Comparison of ENCODE assay signal across 8 cellular contexts in the genomic region with DNA sequence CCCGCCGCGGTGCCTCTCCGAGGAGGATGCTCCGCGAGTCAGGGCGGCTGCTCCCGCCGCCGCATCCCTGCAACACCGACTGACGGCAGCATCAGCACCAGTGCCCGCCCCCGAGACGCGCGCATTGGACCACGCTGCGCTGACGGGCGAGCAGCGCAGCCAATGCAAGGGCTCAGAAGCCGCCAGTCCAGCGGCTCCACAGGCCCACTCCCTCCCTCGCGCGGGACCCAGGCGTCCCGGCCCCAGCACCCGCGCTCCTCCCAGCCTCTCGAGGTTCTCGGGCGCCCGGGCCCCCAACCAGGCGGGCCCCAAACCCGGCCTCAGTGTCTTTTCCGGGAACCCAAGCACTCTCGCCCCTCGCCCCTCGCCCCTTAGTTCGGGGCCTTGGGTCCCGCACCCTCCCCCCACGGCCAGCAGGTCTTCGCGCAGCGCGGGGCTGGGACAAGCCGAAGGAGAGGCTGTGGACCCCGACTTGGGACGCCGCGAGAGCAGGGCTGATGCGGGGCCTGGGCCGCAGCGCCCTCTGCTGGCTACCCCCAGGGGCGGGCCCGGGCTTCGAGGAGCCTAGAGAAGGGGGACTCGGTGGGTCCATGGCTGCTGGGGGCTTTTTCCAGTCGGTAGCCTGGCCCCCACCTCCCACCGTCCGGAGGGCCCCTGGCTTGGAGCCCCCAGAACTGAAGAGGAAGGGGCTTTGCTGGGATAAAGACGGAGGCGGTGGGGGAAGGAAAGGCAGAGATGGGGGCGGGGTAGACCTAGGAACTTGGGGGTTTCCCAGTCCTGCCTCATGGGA. TPM values are rescaled to one million over a fixed set of nuclear protein-coding genes. Genes with fewer than 3 reads are reported as not detected.
DNase-seq lines count a peak whose midpoint lies in the region; ATAC-seq and TF ChIP-seq lines count a peak whose summit lies in the region.

A gene (minus strand): TSS at position 81 of the 790 bp plus-strand sequence. CDS start 9,498 bp downstream, outside the sequence.

- no peaks in the 10 kb centered on the region for H3K9me3 Mint-ChIP-seq in progenitor cell of endocrine pancreas (ENCODE audit: low read depth)

- H3K27me3 Mint-ChIP-seq in progenitor cell of endocrine pancreas, result peaks cover 75% of the 10 kb centered on the region

- H3K4me1 ChIP-seq in adrenal gland (replicated peaks in 1 of 2) (peaks cover 3 to 6% of the 10 kb centered on the region in 2 donors), upper lobe of right lung (peaks cover 7% of the 10 kb centered on the region)

- H3K27me3 ChIP-seq in adrenal gland, result peaks cover under 1% of the 10 kb centered on the region
- peaks cover 34% of the 10 kb centered on the region for H3K27me3 ChIP-seq in upper lobe of right lung

- no peaks in the 10 kb centered on the region for H3K9me3 ChIP-seq in adrenal gland (replicated peaks in 1 of 3)
- H3K9me3 ChIP-seq in upper lobe of right lung, result no peaks in the 10 kb centered on the region

- DNase-seq in EH (ENCODE audit: low read depth), result peak; percentile 84
- DNase-seq in HCEC 1CT, result peak; percentile 81
- peak; percentile 70 for DNase-seq in MV-4-11 (lab: John Stamatoyannopoulos, UW)
- peak; percentile 85 for DNase-seq in SW480 (ENCODE audit: low spot score)
- peak; percentile 79 to 90 (median 85) for DNase-seq in adrenal gland
- peak; percentile 90 for DNase-seq in left cardiac atrium
- DNase-seq in progenitor cell of endocrine pancreas (ENCODE audit: low spot score, unreplicated experiment), result peak; percentile 68
- peak; percentile 90 for DNase-seq in upper lobe of right lung

- H3K27ac Mint-ChIP-seq in progenitor cell of endocrine pancreas, result no peak within 1 kb of the TSS

- H3K4me1 Mint-ChIP-seq in progenitor cell of endocrine pancreas (ENCODE audit: low read depth), result no peaks in the 10 kb centered on the region

- WGBS in adrenal gland, 4 donors, result 1 to 25% (median 7%) methylated on average over 6 to 66 of the region's 66 CpGs

- H3K4me3 ChIP-seq in adrenal gland, result peak within 1 kb of the TSS in 2 of 4 donors; percentile 56 to 70
- peak within 1 kb of the TSS; percentile 84 for H3K4me3 ChIP-seq in upper lobe of right lung

- peak; percentile 75 to 96 (median 90) for TF ChIP-seq CTCF in adrenal gland (IDR thresholded peaks at IDR 0.05)
- peak; percentile 97 for TF ChIP-seq CTCF in progenitor cell of endocrine pancreas (IDR thresholded peaks at IDR 0.05; ENCODE audit: unreplicated experiment)
- TF ChIP-seq CTCF in upper lobe of right lung (IDR thresholded peaks at IDR 0.05), result peak; percentile 95

- TF ChIP-seq POLR2A in adrenal gland (IDR thresholded peaks at IDR 0.05), result no peak

- ATAC-seq in left cardiac atrium (peak; percentile 98), upper lobe of right lung (peak; percentile 95)

- H3K36me3 ChIP-seq in adrenal gland (replicated peaks in 1 of 2) (no peaks in the 10 kb centered on the region), upper lobe of right lung (no peaks in the 10 kb centered on the region)

- H3K4me3 Mint-ChIP-seq in progenitor cell of endocrine pancreas (ENCODE audit: low read depth), result peak within 1 kb of the TSS; percentile 53

- H3K27ac ChIP-seq in adrenal gland (peak within 1 kb of the TSS in 2 of 5 donors; percentile 26 to 43), upper lobe of right lung (no peak within 1 kb of the TSS)

- intact Hi-C loops in adrenal gland (cut with DNase I) (loop anchor here in 1 of 2 donors (5.0 kb wide), 1 partner anchor 36 kb away; no protein-coding TSS in a partner anchor), left cardiac atrium (cut with DNase I) (loop anchor here (5.0 kb wide), 1 partner anchor 36 kb away; no protein-coding TSS in a partner anchor), upper lobe of right lung (cut with DNase I) (no loop called here)

- no peaks in the 10 kb centered on the region for H3K36me3 Mint-ChIP-seq in progenitor cell of endocrine pancreas (ENCODE audit: insufficient read depth)

RNA-seq across cellular contexts. Expression of the gene that starts here (rescaled TPM):
- 10 to 100 TPM in 3 of 8 donors, 1 to 10 TPM in 5; 1.7 to 17.1 (median 4.3) TPM for total RNA-seq in adrenal gland
- 10 to 100 TPM in 1 of 3 donors, 1 to 10 TPM in 2; 3.3 to 13.6 (median 6.2) TPM for polyA plus RNA-seq in adrenal gland
- total RNA-seq in left cardiac atrium, result 1 to 10 TPM; 3.9 to 4.0 TPM
- 0.17 and 0.60 TPM in 2 replicates for total RNA-seq in progenitor cell of endocrine pancreas
- 0.72 TPM for total RNA-seq in upper lobe of right lung

Comparison
In these comparisons a context has a peak if more than half of its experiments do, and no peak if none do; other contexts are left out.
1. Peak in DNase-seq in progenitor cell of endocrine pancreas; RNA of the gene not detected or under 1 TPM.
2. Peak in DNase-seq, ATAC-seq and H3K4me3 ChIP-seq in upper lobe of right lung; RNA of the gene not detected or under 1 TPM.